ENCODE assay signal across 18 cellular contexts in genomic region chr3:187918081-187918644, GRCh38.
DNase-seq lines count a peak whose midpoint lies in the region; ATAC-seq and TF ChIP-seq lines count a peak whose summit lies in the region.
"Had no signal": no experiment of that assay in that cellular context is flagged by ENCODE, and none has a peak within 500 bp of the region (broad histone marks: within the 10 kb centered on the region; RNA-seq: fewer than 3 reads in every experiment).

No MANE protein-coding gene starts in this region.

- no peak for TF ChIP-seq EP300 in SK-N-SH (IDR thresholded peaks at IDR 0.05; ENCODE audit: borderline replicate concordance in 1 of 2, low read depth in 1 of 2, low read length in 1 of 2)

- TF ChIP-seq CTCF in natural killer cell (IDR thresholded peaks at IDR 0.05) (no peak), SK-N-SH (IDR thresholded peaks at IDR 0.05) (no peak)

- peak overlapping the region; percentile 96 for H3K27ac Mint-ChIP-seq in activated CD4-positive, alpha-beta T cell treated with anti-CD3 and anti-CD28 coated beads, Interleukin-2, amount 10 ng/mL, durations not matched to agents 24 days and 14 days
- H3K27ac Mint-ChIP-seq in activated CD8-positive, alpha-beta T cell treated with anti-CD3 and anti-CD28 coated beads, Interleukin-2, amount 10 ng/mL, durations not matched to agents 7 days and 5 days, result peak overlapping the region; percentile 98
- peak overlapping the region; percentile 86 to 88 for H3K27ac Mint-ChIP-seq in natural killer cell
- H3K27ac Mint-ChIP-seq: brain, type B pancreatic cell had no signal

- H3K9ac ChIP-seq in HUES64 (ENCODE audit: low read depth, low read length) (no peak overlapping the region), SK-N-SH (no peak overlapping the region)

- H4K20me1 ChIP-seq in SK-N-SH (ENCODE audit: insufficient read depth), result no peaks in the 10 kb centered on the region

- H3K4me3 ChIP-seq in HUES64 (ENCODE audit: low read length) (0 out of 2 replicates have a peak overlapping the region, but pooled peaks have one; percentile 13), SK-N-SH (ENCODE audit: low read depth in 2 of 2, low read length in 1 of 2) (no peak overlapping the region)
- H3K4me3 ChIP-seq: dorsolateral prefrontal cortex, esophagus muscularis mucosa, HAP-1, heart left ventricle had no signal

- no peaks in the 10 kb centered on the region for H3F3A ChIP-seq in SK-N-SH (replicated peaks; ENCODE audit: insufficient read depth)

- peak overlapping the region; percentile 57; the same call in 1 of the 2 replicates for H3K27ac ChIP-seq in HUES64 (ENCODE audit: low read depth, low read length)
- H3K27ac ChIP-seq in SK-N-SH (ENCODE audit: low read depth in 2 of 2, low read length in 1 of 2), result no peak overlapping the region
- no peak overlapping the region for H3K27ac ChIP-seq in substantia nigra (ENCODE audit: low read depth, low read length, poor library complexity, severe bottlenecking)

- POLR2A ChIA-PET in activated CD8-positive, alpha-beta T cell treated with anti-CD3 and anti-CD28 coated beads, Interleukin-2, amount 10 ng/mL, durations not matched to agents 7 days and 5 days (lab: Charles Lee), result interaction anchor here (0.6 to 1.4 kb wide), 5 partner anchors 18 to 173 kb away, joined by 3 to 4 read pairs (median 3); partner anchors contain the start of gene BCL6
- POLR2A ChIA-PET in SK-N-SH (lab: Yijun Ruan, JAX), result no interaction called here

- CTCF ChIA-PET in activated CD8-positive, alpha-beta T cell treated with anti-CD3 and anti-CD28 coated beads, Interleukin-2, amount 10 ng/mL, durations not matched to agents 7 days and 5 days (lab: Charles Lee), result interaction anchor here (0.8 to 1.9 kb wide), 8 partner anchors 9 to 178 kb away, joined by 3 to 15 read pairs (median 4); no protein-coding TSS in a partner anchor
- CTCF ChIA-PET in SK-N-SH (lab: Yijun Ruan, JAX), result no interaction called here

- H3K4me3 Mint-ChIP-seq in activated CD4-positive, alpha-beta T cell treated with anti-CD3 and anti-CD28 coated beads, Interleukin-2, amount 10 ng/mL, durations not matched to agents 24 days and 14 days, result peak overlapping the region; percentile 76
- no peak overlapping the region for H3K4me3 Mint-ChIP-seq in activated CD8-positive, alpha-beta T cell treated with anti-CD3 and anti-CD28 coated beads, Interleukin-2, amount 10 ng/mL, durations not matched to agents 7 days and 5 days
- peak overlapping the region; percentile 80 for H3K4me3 Mint-ChIP-seq in natural killer cell
- H3K4me3 Mint-ChIP-seq: brain, type B pancreatic cell had no signal

- no peak overlapping the region for H3K4me2 ChIP-seq in SK-N-SH

- no peak for ATAC-seq in activated CD8-positive, alpha-beta T cell treated with anti-CD3 and anti-CD28 coated beads, Interleukin-2, amount 10 ng/mL, durations not matched to agents 7 days and 5 days
- ATAC-seq in natural killer cell (no peak), GM21619 (IDR thresholded peaks at IDR 0.05; ENCODE audit: unreplicated experiment) (no peak)

- H3K27me3 Mint-ChIP-seq in activated CD4-positive, alpha-beta T cell treated with anti-CD3 and anti-CD28 coated beads, Interleukin-2, amount 10 ng/mL, durations not matched to agents 24 days and 14 days, result no peaks in the 10 kb centered on the region
- H3K27me3 Mint-ChIP-seq in activated CD8-positive, alpha-beta T cell treated with anti-CD3 and anti-CD28 coated beads, Interleukin-2, amount 10 ng/mL, durations not matched to agents 7 days and 5 days (ENCODE audit: low read depth), result no peaks in the 10 kb centered on the region
- H3K27me3 Mint-ChIP-seq in natural killer cell (ENCODE audit: low read depth in 2 of 2), result no peaks in the 10 kb centered on the region
- H3K27me3 Mint-ChIP-seq: type B pancreatic cell had no signal

- peaks cover 38% of the 10 kb centered on the region for H3K4me1 ChIP-seq in HUES64 (ENCODE audit: insufficient read depth, low read length)
- H3K4me1 ChIP-seq in SK-N-SH (ENCODE audit: control insufficient read depth in 1 of 2, insufficient read depth in 2 of 2, low read depth in 1 of 2, low read length in 1 of 2), result peaks cover 0 to 18% of the 10 kb centered on the region in 2 experiments; a peak in 2 of 4 replicates
- H3K4me1 ChIP-seq: HAP-1 had no signal

- WGBS in HUES64, result 41% methylated on average over 3 of the region's 5 CpGs
- 29% methylated on average over 5 of the region's 5 CpGs for WGBS in SK-N-SH (ENCODE audit: low lambda C conversion rate)

- no peak for DNase-seq in activated CD4-positive, alpha-beta T cell treated with anti-CD3 and anti-CD28 coated beads, Interleukin-2, amount 10 ng/mL, durations not matched to agents 24 days and 14 days
- no peak for DNase-seq in activated CD4-positive, alpha-beta T cell treated with anti-CD3 and anti-CD28 coated beads, Interleukin-2, amount 50 U/mL, for 48 hours
- no peak for DNase-seq in activated CD8-positive, alpha-beta T cell treated with anti-CD3 and anti-CD28 coated beads, Interleukin-2, amount 10 ng/mL, durations not matched to agents 7 days and 5 days
- DNase-seq in natural killer cell (no peak), SK-N-SH (no peak), substantia nigra (lab: John Stamatoyannopoulos, UW) (no peak)
- DNase-seq: dorsolateral prefrontal cortex, heart left ventricle, midbrain, NCI-H2107, NCI-H69 had no signal

- H3K79me2 ChIP-seq in SK-N-SH (ENCODE audit: insufficient read depth), result no peaks in the 10 kb centered on the region

- H2AFZ ChIP-seq in SK-N-SH (ENCODE audit: low read depth), result no peak overlapping the region

- H3K4me1 Mint-ChIP-seq in activated CD4-positive, alpha-beta T cell treated with anti-CD3 and anti-CD28 coated beads, Interleukin-2, amount 10 ng/mL, durations not matched to agents 24 days and 14 days, result peaks cover 73% of the 10 kb centered on the region
- H3K4me1 Mint-ChIP-seq in activated CD8-positive, alpha-beta T cell treated with anti-CD3 and anti-CD28 coated beads, Interleukin-2, amount 10 ng/mL, durations not matched to agents 7 days and 5 days (ENCODE audit: low read depth), result peaks cover 89% of the 10 kb centered on the region
- H3K4me1 Mint-ChIP-seq in natural killer cell, result peaks cover 34 to 45% of the 10 kb centered on the region in 2 donors
- H3K4me1 Mint-ChIP-seq: brain had no signal

- H3K9me2 ChIP-seq in SK-N-SH, result no peaks in the 10 kb centered on the region

- peaks cover 5% of the 10 kb centered on the region for H3K36me3 Mint-ChIP-seq in activated CD4-positive, alpha-beta T cell treated with anti-CD3 and anti-CD28 coated beads, Interleukin-2, amount 10 ng/mL, durations not matched to agents 24 days and 14 days (ENCODE audit: low read depth)
- H3K36me3 Mint-ChIP-seq in activated CD8-positive, alpha-beta T cell treated with anti-CD3 and anti-CD28 coated beads, Interleukin-2, amount 10 ng/mL, durations not matched to agents 7 days and 5 days (ENCODE audit: low read depth), result peaks cover 20% of the 10 kb centered on the region
- H3K36me3 Mint-ChIP-seq in natural killer cell, result no peaks in the 10 kb centered on the region
- H3K36me3 Mint-ChIP-seq: brain, type B pancreatic cell had no signal

- no peaks in the 10 kb centered on the region for H3K9me3 Mint-ChIP-seq in activated CD4-positive, alpha-beta T cell treated with anti-CD3 and anti-CD28 coated beads, Interleukin-2, amount 10 ng/mL, durations not matched to agents 24 days and 14 days
- H3K9me3 Mint-ChIP-seq in activated CD8-positive, alpha-beta T cell treated with anti-CD3 and anti-CD28 coated beads, Interleukin-2, amount 10 ng/mL, durations not matched to agents 7 days and 5 days (ENCODE audit: insufficient read depth), result no peaks in the 10 kb centered on the region
- H3K9me3 Mint-ChIP-seq in natural killer cell, result no peaks in the 10 kb centered on the region
- H3K9me3 Mint-ChIP-seq: activated T-helper 2 cell treated with anti-CD3 and anti-CD28 coated beads, Interferon-gamma antibody, Interleukin-2, Interleukin-4, amounts not matched to agents 10 μg/mL and 5 μg/mL and 100 μg/mL, durations not matched to agents 14 hours and 24 hours and 36 hours; brain; type B pancreatic cell had no signal

- no peak for TF ChIP-seq RAD21 in SK-N-SH (IDR thresholded peaks at IDR 0.05; ENCODE audit: low read length)

- H3K27me3 ChIP-seq in HUES64 (ENCODE audit: insufficient read depth, low read length) (no peaks in the 10 kb centered on the region), SK-N-SH (ENCODE audit: insufficient read depth) (no peaks in the 10 kb centered on the region)
- H3K27me3 ChIP-seq: esophagus muscularis mucosa, heart left ventricle had no signal

- intact Hi-C loops in activated CD4-positive, alpha-beta T cell treated with anti-CD3 and anti-CD28 coated beads, Interleukin-2, amount 10 ng/mL, durations not matched to agents 24 days and 14 days (cut with micrococcal nuclease), result loop anchor here (2.0 to 5.0 kb wide), 6 partner anchors 45 to 1215 kb away; partner anchors contain the start of gene LPP
- intact Hi-C loops in natural killer cell (cut with micrococcal nuclease), result loop anchor here (2.0 to 5.0 kb wide), 3 partner anchors 74 to 634 kb away; no protein-coding TSS in a partner anchor

- H3K9me3 ChIP-seq in HUES64 (ENCODE audit: insufficient read depth, low read depth, low read length) (no peaks in the 10 kb centered on the region), SK-N-SH (no peaks in the 10 kb centered on the region)
- H3K9me3 ChIP-seq: esophagus muscularis mucosa, HAP-1, heart left ventricle had no signal

- H3K36me3 ChIP-seq in HUES64 (ENCODE audit: insufficient read depth, low read length), result no peaks in the 10 kb centered on the region
- no peaks in the 10 kb centered on the region for H3K36me3 ChIP-seq in SK-N-SH (replicated peaks in 1 of 2; ENCODE audit: control insufficient read depth in 1 of 2, insufficient read depth in 2 of 2, low read length in 1 of 2)
- H3K36me3 ChIP-seq: esophagus muscularis mucosa, HAP-1, heart left ventricle had no signal

TF ChIP-seq in SK-N-SH, 30 proteins besides CTCF, POLR2A, EP300 and RAD21 (continues in another document):
- no peak for TF ChIP-seq YY1 (IDR thresholded peaks at IDR 0.05; ENCODE audit: low read depth)
- TF ChIP-seq FOXJ3 (CRISPR knock-in tag; IDR thresholded peaks at IDR 0.05), result no peak
- no peak for TF ChIP-seq MXI1 (IDR thresholded peaks at IDR 0.05; ENCODE audit: low read depth, low read length)
- TF ChIP-seq, protein P1, sequence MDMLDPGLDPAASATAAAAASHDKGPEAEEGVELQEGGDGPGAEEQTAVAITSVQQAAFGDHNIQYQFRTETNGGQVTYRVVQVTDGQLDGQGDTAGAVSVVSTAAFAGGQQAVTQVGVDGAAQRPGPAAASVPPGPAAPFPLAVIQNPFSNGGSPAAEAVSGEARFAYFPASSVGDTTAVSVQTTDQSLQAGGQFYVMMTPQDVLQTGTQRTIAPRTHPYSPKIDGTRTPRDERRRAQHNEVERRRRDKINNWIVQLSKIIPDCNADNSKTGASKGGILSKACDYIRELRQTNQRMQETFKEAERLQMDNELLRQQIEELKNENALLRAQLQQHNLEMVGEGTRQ (IDR thresholded peaks at IDR 0.05; ENCODE audit: borderline replicate concordance, low read depth, low read length), result no peak
- TF ChIP-seq, protein P2, sequence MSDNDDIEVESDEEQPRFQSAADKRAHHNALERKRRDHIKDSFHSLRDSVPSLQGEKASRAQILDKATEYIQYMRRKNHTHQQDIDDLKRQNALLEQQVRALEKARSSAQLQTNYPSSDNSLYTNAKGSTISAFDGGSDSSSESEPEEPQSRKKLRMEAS (IDR thresholded peaks at IDR 0.05; ENCODE audit: low read depth), result no peak
